19 cellular contexts compared by ENCODE assay signal in the genomic region with DNA sequence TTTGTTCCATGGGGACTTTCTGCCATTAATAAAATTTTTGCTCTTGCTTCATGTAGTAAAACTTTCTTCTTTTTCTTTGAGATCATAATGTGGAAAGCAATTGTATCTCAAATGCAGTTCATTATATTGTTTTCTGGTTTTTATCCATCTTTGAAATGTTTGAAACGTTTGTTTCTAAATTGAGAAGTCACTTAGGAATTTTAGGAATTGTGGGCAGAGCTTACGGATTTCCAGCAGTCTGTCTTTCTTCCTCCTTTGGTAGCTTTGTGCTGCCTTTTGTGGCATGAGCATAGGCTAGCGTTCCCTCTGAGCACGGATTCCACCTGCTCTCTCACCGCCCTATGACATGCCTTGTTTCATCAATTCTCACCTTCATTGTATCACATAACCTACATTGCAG. TPM values are rescaled to one million over a fixed set of nuclear protein-coding genes. Genes with fewer than 3 reads are reported as not detected.
"Had no signal": no experiment of that assay in that cellular context is flagged by ENCODE, and none has a peak within 500 bp of the region (broad histone marks: within the 10 kb centered on the region; RNA-seq: fewer than 3 reads in every experiment).

No MANE protein-coding gene starts in this region.

- H3K4me3 ChIP-seq: colonic mucosa, mucosa of descending colon, prostate gland, right atrium auricular region, tibial nerve, uterus had no signal

- H3K36me3 ChIP-seq: colonic mucosa, prostate gland, right atrium auricular region, tibial nerve, uterus had no signal

- H3K36me3 Mint-ChIP-seq: activated naive CD4-positive, alpha-beta T cell treated with anti-CD3 and anti-CD28 coated beads, Interleukin-2, amount 10 ng/mL, durations not matched to agents 7 days and 5 days; brain; memory B cell; naive B cell had no signal

- H3K9me3 Mint-ChIP-seq: activated CD4-positive, alpha-beta T cell treated with anti-CD3 and anti-CD28 coated beads, Interleukin-2, amount 10 ng/mL, durations not matched to agents 7 days and 5 days; activated naive CD4-positive, alpha-beta T cell treated with anti-CD3 and anti-CD28 coated beads, Interleukin-2, amount 10 ng/mL, durations not matched to agents 7 days and 5 days; activated T-cell treated with anti-CD3 and anti-CD28 coated beads, Interleukin-2, amount 50 U/mL, for 24 hours; activated T-helper 2 cell treated with anti-CD3 and anti-CD28 coated beads, Interferon-gamma antibody, Interleukin-2, Interleukin-4, amounts not matched to agents 10 μg/mL and 5 μg/mL and 100 μg/mL, durations not matched to agents 14 hours and 24 hours and 36 hours; memory B cell; stimulated activated naive CD8-positive, alpha-beta T cell treated with anti-CD3 and anti-CD28 coated beads, Interleukin-15, Interleukin-2, amounts not matched to agents 100 ng/mL and 50 ng/mL, for 24 hours; T-helper 1 cell treated with Interleukin-12 subunit alpha and Interleukin-12 subunit beta and Interleukin-4 antibody, amounts not matched to agents 30 μg/mL and 1 μg/mL, for 36 hours had no signal

- H3K27ac Mint-ChIP-seq: activated CD4-positive, alpha-beta T cell treated with anti-CD3 and anti-CD28 coated beads, Interleukin-2, amount 10 ng/mL, durations not matched to agents 7 days and 5 days; activated CD8-positive, alpha-beta T cell treated with anti-CD3 and anti-CD28 coated beads, Interleukin-2, amount 10 ng/mL, durations not matched to agents 7 days and 5 days; activated naive CD4-positive, alpha-beta T cell treated with anti-CD3 and anti-CD28 coated beads, Interleukin-2, amount 10 ng/mL, durations not matched to agents 7 days and 5 days; activated naive CD8-positive, alpha-beta T cell treated with anti-CD3 and anti-CD28 coated beads, Interleukin-2, amount 50 U/mL, for 24 hours; activated T-cell treated with anti-CD3 and anti-CD28 coated beads, Interleukin-2, amount 50 U/mL, for 24 hours; activated T-helper 2 cell treated with anti-CD3 and anti-CD28 coated beads, Interferon-gamma antibody, Interleukin-2, Interleukin-4, amounts not matched to agents 10 μg/mL and 5 μg/mL and 100 μg/mL, durations not matched to agents 14 hours and 24 hours and 36 hours; brain; memory B cell; naive B cell; stimulated activated naive CD8-positive, alpha-beta T cell treated with anti-CD3 and anti-CD28 coated beads, Interleukin-15, Interleukin-2, amounts not matched to agents 100 ng/mL and 50 ng/mL, for 24 hours; T-helper 1 cell treated with Interleukin-12 subunit alpha and Interleukin-12 subunit beta and Interleukin-4 antibody, amounts not matched to agents 30 μg/mL and 1 μg/mL, for 36 hours had no signal

- H3K4me3 Mint-ChIP-seq: activated CD4-positive, alpha-beta T cell treated with anti-CD3 and anti-CD28 coated beads, Interleukin-2, amount 10 ng/mL, durations not matched to agents 7 days and 5 days; activated CD8-positive, alpha-beta T cell treated with anti-CD3 and anti-CD28 coated beads, Interleukin-2, amount 10 ng/mL, durations not matched to agents 7 days and 5 days; activated naive CD4-positive, alpha-beta T cell treated with anti-CD3 and anti-CD28 coated beads, Interleukin-2, amount 10 ng/mL, durations not matched to agents 7 days and 5 days; activated naive CD8-positive, alpha-beta T cell treated with anti-CD3 and anti-CD28 coated beads, Interleukin-2, amount 50 U/mL, for 24 hours; activated T-cell treated with anti-CD3 and anti-CD28 coated beads, Interleukin-2, amount 50 U/mL, for 24 hours; brain; memory B cell; naive B cell; stimulated activated naive CD8-positive, alpha-beta T cell treated with anti-CD3 and anti-CD28 coated beads, Interleukin-15, Interleukin-2, amounts not matched to agents 100 ng/mL and 50 ng/mL, for 24 hours; T-helper 1 cell treated with Interleukin-12 subunit alpha and Interleukin-12 subunit beta and Interleukin-4 antibody, amounts not matched to agents 30 μg/mL and 1 μg/mL, for 36 hours had no signal

- DNase-seq: activated CD4-positive, alpha-beta T cell treated with anti-CD3 and anti-CD28 coated beads, Interleukin-2, amount 10 ng/mL, durations not matched to agents 7 days and 5 days; activated CD8-positive, alpha-beta T cell treated with anti-CD3 and anti-CD28 coated beads, Interleukin-2, amount 10 ng/mL, durations not matched to agents 7 days and 5 days; activated naive CD4-positive, alpha-beta T cell treated with anti-CD3 and anti-CD28 coated beads, Interleukin-2, amount 10 ng/mL, durations not matched to agents 7 days and 5 days; activated naive CD8-positive, alpha-beta T cell treated with anti-CD3 and anti-CD28 coated beads, Interleukin-2, amount 50 U/mL, for 24 hours; activated T-cell treated with anti-CD3 and anti-CD28 coated beads, Interleukin-2, amount 50 U/mL, for 24 hours; caudate nucleus; colonic mucosa; mucosa of descending colon; naive B cell; stimulated activated CD4-positive, alpha-beta T cell treated with anti-CD3 and anti-CD28 coated beads, Interleukin-2, amount 100 ng/mL, for 48 hours; uterus had no signal

- H3K4me1 ChIP-seq: colonic mucosa, uterus had no signal

- H3K9me3 ChIP-seq: colonic mucosa, mucosa of descending colon, prostate gland, right atrium auricular region, tibial nerve, uterus had no signal

- H3K27ac ChIP-seq: colonic mucosa, prostate gland, right atrium auricular region, uterus had no signal

RNA-seq across cellular contexts. Expression of a gene that starts 2.9 kb away (rescaled TPM):
- total RNA-seq: activated CD4-positive, alpha-beta T cell treated with anti-CD3 and anti-CD28 coated beads, Interleukin-2, amount 10 ng/mL, durations not matched to agents 7 days and 5 days; activated CD8-positive, alpha-beta T cell treated with anti-CD3 and anti-CD28 coated beads, Interleukin-2, amount 10 ng/mL, durations not matched to agents 7 days and 5 days; activated T-helper 2 cell treated with anti-CD3 and anti-CD28 coated beads, Interferon-gamma antibody, Interleukin-2, Interleukin-4, amounts not matched to agents 10 μg/mL and 5 μg/mL and 100 μg/mL, durations not matched to agents 14 hours and 24 hours and 36 hours had no signal
